17 cellular contexts compared by ENCODE assay signal in genomic region chr4:182453830-182454229, GRCh38.
"Had no signal": no experiment of that assay in that cellular context is flagged by ENCODE, and none has a peak within 500 bp of the region (broad histone marks: within the 10 kb centered on the region; RNA-seq: fewer than 3 reads in every experiment).

No MANE protein-coding gene starts in this region.

- H3K27ac Mint-ChIP-seq: activated T-helper 1 cell treated with anti-CD3 and anti-CD28 coated beads, Interleukin-12 subunit alpha, Interleukin-12 subunit beta, Interleukin-2, Interleukin-4 antibody, amounts not matched to agents 30 ng/mL and 10 ng/mL and 1 ng/mL, durations not matched to agents 14 hours and 24 hours and 36 hours; naive thymus-derived CD4-positive, alpha-beta T cell; stimulated activated effector memory CD8-positive, alpha-beta T cell treated with anti-CD3 and anti-CD28 coated beads, Interleukin-12 subunit alpha, Interleukin-12 subunit beta, amount 100 ng/mL, for 72 hours had no signal

- H3K4me3 Mint-ChIP-seq: activated T-helper 1 cell treated with anti-CD3 and anti-CD28 coated beads, Interleukin-12 subunit alpha, Interleukin-12 subunit beta, Interleukin-2, Interleukin-4 antibody, amounts not matched to agents 30 ng/mL and 10 ng/mL and 1 ng/mL, durations not matched to agents 14 hours and 24 hours and 36 hours; naive thymus-derived CD4-positive, alpha-beta T cell; stimulated activated effector memory CD8-positive, alpha-beta T cell treated with anti-CD3 and anti-CD28 coated beads, Interleukin-12 subunit alpha, Interleukin-12 subunit beta, amount 100 ng/mL, for 72 hours had no signal

- DNase-seq: activated CD4-positive, alpha-beta T cell treated with anti-CD3 and anti-CD28 coated beads, Interleukin-2, amount 50 U/mL, for 1 hour; activated naive CD4-positive, alpha-beta T cell; aorta; cortex of kidney; effector CD4-positive, alpha-beta T cell; esophagus squamous epithelium; hypothalamus; kidney; left ventricle myocardium inferior; mucosa of descending colon; naive thymus-derived CD4-positive, alpha-beta T cell; posterior cingulate gyrus; retina had no signal

- H3K9me3 ChIP-seq: esophagus squamous epithelium, left ventricle myocardium inferior, mucosa of descending colon, thoracic aorta had no signal

- ATAC-seq: activated CD4-positive, CD25-positive, alpha-beta regulatory T cell treated with anti-CD3 and anti-CD28 coated beads, Interleukin-2, amount 50 U/mL, for 24 hours; mucosa of descending colon; naive thymus-derived CD4-positive, alpha-beta T cell; stimulated activated effector memory CD8-positive, alpha-beta T cell treated with anti-CD3 and anti-CD28 coated beads, Interleukin-12 subunit alpha, Interleukin-12 subunit beta, amount 100 ng/mL, for 72 hours had no signal

- H3K9me3 Mint-ChIP-seq: activated T-helper 1 cell treated with anti-CD3 and anti-CD28 coated beads, Interleukin-12 subunit alpha, Interleukin-12 subunit beta, Interleukin-2, Interleukin-4 antibody, amounts not matched to agents 30 ng/mL and 10 ng/mL and 1 ng/mL, durations not matched to agents 14 hours and 24 hours and 36 hours; stimulated activated effector memory CD8-positive, alpha-beta T cell treated with anti-CD3 and anti-CD28 coated beads, Interleukin-12 subunit alpha, Interleukin-12 subunit beta, amount 100 ng/mL, for 72 hours had no signal

- H3K4me3 ChIP-seq: esophagus squamous epithelium, left ventricle myocardium inferior, mucosa of descending colon, thoracic aorta had no signal

- H3K36me3 ChIP-seq: esophagus squamous epithelium, left ventricle myocardium inferior, thoracic aorta had no signal

- H3K36me3 Mint-ChIP-seq: naive thymus-derived CD4-positive, alpha-beta T cell; stimulated activated effector memory CD8-positive, alpha-beta T cell treated with anti-CD3 and anti-CD28 coated beads, Interleukin-12 subunit alpha, Interleukin-12 subunit beta, amount 100 ng/mL, for 72 hours had no signal
